ENCODE assay signal across 1 cellular context in the genomic region with DNA sequence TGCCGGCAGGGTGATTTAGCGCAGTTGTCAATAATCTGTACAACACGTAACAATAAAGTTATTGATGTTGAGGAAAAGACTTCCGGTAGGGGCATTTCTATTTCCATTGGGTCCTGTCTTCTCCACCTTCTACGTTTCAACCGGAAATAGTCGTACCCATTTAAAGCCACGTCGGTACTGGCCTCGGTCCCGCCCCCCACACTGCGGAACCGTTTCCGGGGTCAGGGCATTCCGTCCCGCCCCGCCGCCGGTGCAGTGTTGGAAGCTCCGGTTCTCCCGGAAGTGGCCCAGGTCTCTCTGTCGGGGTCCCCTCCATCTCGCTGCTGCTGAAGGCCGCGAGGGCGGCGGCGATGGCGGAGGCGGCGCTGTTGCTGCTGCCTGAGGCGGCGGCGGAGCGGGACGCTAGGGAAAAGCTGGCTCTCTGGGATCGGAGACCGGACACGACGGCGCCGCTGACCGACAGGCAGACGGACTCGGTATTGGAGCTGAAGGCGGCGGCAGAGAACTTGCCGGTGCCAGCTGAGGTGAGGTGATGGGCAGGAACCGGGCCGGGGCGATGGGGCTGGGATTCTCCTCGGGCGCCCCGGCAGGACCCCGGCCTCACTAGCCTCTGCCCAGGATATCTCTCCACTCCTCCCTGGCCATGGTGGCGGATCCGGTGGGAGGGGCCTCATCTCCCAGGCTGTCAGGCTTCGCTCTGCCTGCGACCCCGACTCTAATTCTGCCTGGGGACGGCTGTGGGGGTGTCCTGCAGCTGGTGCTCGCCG.
TF ChIP-seq lines count a peak whose summit lies in the region.

A gene with protein sequence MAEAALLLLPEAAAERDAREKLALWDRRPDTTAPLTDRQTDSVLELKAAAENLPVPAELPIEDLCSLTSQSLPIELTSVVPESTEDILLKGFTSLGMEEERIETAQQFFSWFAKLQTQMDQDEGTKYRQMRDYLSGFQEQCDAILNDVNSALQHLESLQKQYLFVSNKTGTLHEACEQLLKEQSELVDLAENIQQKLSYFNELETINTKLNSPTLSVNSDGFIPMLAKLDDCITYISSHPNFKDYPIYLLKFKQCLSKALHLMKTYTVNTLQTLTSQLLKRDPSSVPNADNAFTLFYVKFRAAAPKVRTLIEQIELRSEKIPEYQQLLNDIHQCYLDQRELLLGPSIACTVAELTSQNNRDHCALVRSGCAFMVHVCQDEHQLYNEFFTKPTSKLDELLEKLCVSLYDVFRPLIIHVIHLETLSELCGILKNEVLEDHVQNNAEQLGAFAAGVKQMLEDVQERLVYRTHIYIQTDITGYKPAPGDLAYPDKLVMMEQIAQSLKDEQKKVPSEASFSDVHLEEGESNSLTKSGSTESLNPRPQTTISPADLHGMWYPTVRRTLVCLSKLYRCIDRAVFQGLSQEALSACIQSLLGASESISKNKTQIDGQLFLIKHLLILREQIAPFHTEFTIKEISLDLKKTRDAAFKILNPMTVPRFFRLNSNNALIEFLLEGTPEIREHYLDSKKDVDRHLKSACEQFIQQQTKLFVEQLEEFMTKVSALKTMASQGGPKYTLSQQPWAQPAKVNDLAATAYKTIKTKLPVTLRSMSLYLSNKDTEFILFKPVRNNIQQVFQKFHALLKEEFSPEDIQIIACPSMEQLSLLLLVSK (plus strand): TSS at position 253 of the 767 bp plus-strand sequence. CDS start 98 bp downstream, at position 351.

TF ChIP-seq in HEK293, 187 proteins besides CTCF, POLR2A, EP300 and RAD21 (continued from another document and continues in another):
- TF ChIP-seq ZNF433 (tag by site-specific recombination; IDR thresholded peaks at IDR 0.05; ENCODE audit: low read depth) (no peak), ZNF548 (tag by site-specific recombination; IDR thresholded peaks at IDR 0.05) (no peak), ZNF777 (tag by site-specific recombination; IDR thresholded peaks at IDR 0.05; ENCODE audit: borderline replicate concordance) (no peak), ZNF169 (tag by site-specific recombination; IDR thresholded peaks at IDR 0.05) (no peak), REPIN1 (tag by site-specific recombination; IDR thresholded peaks at IDR 0.05; ENCODE audit: low read depth) (no peak), KLF8 (tag by site-specific recombination; IDR thresholded peaks at IDR 0.05) (no peak; the same call in 1 of the 2 replicates), ZNF623 (tag by site-specific recombination; IDR thresholded peaks at IDR 0.05) (no peak), ZNF354C (tag by site-specific recombination; IDR thresholded peaks at IDR 0.05; ENCODE audit: borderline replicate concordance, low read depth) (no peak), ZNF350 (tag by site-specific recombination; IDR thresholded peaks at IDR 0.05) (no peak), ZNF37A (tag by site-specific recombination; IDR thresholded peaks at IDR 0.05) (no peak), ZNF792 (tag by site-specific recombination; IDR thresholded peaks at IDR 0.05) (no peak), KLF9 (tag by site-specific recombination; IDR thresholded peaks at IDR 0.05; ENCODE audit: low read depth) (peak; percentile 91), PRDM1 (tag by site-specific recombination; IDR thresholded peaks at IDR 0.05) (no peak), ZNF274 (IDR thresholded peaks at IDR 0.05; ENCODE audit: low read length) (no peak), ZNF274 (tag by site-specific recombination; IDR thresholded peaks at IDR 0.05; ENCODE audit: borderline replicate concordance) (no peak), SCRT2 (tag by site-specific recombination; IDR thresholded peaks at IDR 0.05) (peak; percentile 43; the same call in 1 of the 2 replicates)
- TF ChIP-seq, protein P1, sequence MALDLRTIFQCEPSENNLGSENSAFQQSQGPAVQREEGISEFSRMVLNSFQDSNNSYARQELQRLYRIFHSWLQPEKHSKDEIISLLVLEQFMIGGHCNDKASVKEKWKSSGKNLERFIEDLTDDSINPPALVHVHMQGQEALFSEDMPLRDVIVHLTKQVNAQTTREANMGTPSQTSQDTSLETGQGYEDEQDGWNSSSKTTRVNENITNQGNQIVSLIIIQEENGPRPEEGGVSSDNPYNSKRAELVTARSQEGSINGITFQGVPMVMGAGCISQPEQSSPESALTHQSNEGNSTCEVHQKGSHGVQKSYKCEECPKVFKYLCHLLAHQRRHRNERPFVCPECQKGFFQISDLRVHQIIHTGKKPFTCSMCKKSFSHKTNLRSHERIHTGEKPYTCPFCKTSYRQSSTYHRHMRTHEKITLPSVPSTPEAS (tag by site-specific recombination; IDR thresholded peaks at IDR 0.05) = no peak
- TF ChIP-seq, protein P2, sequence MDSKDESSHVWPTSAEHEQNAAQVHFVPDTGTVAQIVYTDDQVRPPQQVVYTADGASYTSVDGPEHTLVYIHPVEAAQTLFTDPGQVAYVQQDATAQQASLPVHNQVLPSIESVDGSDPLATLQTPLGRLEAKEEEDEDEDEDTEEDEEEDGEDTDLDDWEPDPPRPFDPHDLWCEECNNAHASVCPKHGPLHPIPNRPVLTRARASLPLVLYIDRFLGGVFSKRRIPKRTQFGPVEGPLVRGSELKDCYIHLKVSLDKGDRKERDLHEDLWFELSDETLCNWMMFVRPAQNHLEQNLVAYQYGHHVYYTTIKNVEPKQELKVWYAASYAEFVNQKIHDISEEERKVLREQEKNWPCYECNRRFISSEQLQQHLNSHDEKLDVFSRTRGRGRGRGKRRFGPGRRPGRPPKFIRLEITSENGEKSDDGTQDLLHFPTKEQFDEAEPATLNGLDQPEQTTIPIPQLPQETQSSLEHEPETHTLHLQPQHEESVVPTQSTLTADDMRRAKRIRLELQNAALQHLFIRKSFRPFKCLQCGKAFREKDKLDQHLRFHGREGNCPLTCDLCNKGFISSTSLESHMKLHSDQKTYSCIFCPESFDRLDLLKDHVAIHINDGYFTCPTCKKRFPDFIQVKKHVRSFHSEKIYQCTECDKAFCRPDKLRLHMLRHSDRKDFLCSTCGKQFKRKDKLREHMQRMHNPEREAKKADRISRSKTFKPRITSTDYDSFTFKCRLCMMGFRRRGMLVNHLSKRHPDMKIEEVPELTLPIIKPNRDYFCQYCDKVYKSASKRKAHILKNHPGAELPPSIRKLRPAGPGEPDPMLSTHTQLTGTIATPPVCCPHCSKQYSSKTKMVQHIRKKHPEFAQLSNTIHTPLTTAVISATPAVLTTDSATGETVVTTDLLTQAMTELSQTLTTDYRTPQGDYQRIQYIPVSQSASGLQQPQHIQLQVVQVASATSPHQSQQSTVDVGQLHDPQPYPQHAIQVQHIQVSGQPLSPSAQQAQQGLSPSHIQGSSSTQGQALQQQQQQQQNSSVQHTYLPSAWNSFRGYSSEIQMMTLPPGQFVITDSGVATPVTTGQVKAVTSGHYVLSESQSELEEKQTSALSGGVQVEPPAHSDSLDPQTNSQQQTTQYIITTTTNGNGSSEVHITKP (tag by site-specific recombination; IDR thresholded peaks at IDR 0.05) = peak; percentile 66
- TF ChIP-seq, protein P3, sequence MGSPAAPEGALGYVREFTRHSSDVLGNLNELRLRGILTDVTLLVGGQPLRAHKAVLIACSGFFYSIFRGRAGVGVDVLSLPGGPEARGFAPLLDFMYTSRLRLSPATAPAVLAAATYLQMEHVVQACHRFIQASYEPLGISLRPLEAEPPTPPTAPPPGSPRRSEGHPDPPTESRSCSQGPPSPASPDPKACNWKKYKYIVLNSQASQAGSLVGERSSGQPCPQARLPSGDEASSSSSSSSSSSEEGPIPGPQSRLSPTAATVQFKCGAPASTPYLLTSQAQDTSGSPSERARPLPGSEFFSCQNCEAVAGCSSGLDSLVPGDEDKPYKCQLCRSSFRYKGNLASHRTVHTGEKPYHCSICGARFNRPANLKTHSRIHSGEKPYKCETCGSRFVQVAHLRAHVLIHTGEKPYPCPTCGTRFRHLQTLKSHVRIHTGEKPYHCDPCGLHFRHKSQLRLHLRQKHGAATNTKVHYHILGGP (tag by site-specific recombination; IDR thresholded peaks at IDR 0.05) = no peak
- TF ChIP-seq, protein P4, sequence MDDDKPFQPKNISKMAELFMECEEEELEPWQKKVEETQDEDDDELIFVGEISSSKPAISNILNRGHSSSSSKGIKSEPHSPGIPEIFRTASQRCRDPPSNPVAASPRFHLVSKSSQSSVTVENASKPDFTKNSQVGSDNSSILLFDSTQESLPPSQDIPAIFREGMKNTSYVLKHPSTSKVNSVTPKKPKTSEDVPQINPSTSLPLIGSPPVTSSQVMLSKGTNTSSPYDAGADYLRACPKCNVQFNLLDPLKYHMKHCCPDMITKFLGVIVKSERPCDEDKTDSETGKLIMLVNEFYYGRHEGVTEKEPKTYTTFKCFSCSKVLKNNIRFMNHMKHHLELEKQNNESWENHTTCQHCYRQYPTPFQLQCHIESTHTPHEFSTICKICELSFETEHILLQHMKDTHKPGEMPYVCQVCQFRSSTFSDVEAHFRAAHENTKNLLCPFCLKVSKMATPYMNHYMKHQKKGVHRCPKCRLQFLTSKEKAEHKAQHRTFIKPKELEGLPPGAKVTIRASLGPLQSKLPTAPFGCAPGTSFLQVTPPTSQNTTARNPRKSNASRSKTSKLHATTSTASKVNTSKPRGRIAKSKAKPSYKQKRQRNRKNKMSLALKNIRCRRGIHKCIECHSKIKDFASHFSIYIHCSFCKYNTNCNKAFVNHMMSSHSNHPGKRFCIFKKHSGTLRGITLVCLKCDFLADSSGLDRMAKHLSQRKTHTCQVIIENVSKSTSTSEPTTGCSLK (tag by site-specific recombination; IDR thresholded peaks at IDR 0.05) = no peak
- TF ChIP-seq, protein P5, sequence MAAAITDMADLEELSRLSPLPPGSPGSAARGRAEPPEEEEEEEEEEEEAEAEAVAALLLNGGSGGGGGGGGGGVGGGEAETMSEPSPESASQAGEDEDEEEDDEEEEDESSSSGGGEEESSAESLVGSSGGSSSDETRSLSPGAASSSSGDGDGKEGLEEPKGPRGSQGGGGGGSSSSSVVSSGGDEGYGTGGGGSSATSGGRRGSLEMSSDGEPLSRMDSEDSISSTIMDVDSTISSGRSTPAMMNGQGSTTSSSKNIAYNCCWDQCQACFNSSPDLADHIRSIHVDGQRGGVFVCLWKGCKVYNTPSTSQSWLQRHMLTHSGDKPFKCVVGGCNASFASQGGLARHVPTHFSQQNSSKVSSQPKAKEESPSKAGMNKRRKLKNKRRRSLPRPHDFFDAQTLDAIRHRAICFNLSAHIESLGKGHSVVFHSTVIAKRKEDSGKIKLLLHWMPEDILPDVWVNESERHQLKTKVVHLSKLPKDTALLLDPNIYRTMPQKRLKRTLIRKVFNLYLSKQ (tag by site-specific recombination; IDR thresholded peaks at IDR 0.05; ENCODE audit: borderline replicate concordance) = no peak
- TF ChIP-seq, protein P6, sequence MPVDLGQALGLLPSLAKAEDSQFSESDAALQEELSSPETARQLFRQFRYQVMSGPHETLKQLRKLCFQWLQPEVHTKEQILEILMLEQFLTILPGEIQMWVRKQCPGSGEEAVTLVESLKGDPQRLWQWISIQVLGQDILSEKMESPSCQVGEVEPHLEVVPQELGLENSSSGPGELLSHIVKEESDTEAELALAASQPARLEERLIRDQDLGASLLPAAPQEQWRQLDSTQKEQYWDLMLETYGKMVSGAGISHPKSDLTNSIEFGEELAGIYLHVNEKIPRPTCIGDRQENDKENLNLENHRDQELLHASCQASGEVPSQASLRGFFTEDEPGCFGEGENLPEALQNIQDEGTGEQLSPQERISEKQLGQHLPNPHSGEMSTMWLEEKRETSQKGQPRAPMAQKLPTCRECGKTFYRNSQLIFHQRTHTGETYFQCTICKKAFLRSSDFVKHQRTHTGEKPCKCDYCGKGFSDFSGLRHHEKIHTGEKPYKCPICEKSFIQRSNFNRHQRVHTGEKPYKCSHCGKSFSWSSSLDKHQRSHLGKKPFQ (tag by site-specific recombination; IDR thresholded peaks at IDR 0.05) = no peak
- TF ChIP-seq, protein P7, sequence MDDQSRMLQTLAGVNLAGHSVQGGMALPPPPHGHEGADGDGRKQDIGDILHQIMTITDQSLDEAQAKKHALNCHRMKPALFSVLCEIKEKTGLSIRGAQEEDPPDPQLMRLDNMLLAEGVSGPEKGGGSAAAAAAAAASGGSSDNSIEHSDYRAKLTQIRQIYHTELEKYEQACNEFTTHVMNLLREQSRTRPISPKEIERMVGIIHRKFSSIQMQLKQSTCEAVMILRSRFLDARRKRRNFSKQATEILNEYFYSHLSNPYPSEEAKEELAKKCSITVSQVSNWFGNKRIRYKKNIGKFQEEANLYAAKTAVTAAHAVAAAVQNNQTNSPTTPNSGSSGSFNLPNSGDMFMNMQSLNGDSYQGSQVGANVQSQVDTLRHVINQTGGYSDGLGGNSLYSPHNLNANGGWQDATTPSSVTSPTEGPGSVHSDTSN (CRISPR knock-in tag; IDR thresholded peaks at IDR 0.05) = no peak
- TF ChIP-seq, protein P8, sequence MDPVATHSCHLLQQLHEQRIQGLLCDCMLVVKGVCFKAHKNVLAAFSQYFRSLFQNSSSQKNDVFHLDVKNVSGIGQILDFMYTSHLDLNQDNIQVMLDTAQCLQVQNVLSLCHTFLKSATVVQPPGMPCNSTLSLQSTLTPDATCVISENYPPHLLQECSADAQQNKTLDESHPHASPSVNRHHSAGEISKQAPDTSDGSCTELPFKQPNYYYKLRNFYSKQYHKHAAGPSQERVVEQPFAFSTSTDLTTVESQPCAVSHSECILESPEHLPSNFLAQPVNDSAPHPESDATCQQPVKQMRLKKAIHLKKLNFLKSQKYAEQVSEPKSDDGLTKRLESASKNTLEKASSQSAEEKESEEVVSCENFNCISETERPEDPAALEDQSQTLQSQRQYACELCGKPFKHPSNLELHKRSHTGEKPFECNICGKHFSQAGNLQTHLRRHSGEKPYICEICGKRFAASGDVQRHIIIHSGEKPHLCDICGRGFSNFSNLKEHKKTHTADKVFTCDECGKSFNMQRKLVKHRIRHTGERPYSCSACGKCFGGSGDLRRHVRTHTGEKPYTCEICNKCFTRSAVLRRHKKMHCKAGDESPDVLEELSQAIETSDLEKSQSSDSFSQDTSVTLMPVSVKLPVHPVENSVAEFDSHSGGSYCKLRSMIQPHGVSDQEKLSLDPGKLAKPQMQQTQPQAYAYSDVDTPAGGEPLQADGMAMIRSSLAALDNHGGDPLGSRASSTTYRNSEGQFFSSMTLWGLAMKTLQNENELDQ (tag by site-specific recombination; IDR thresholded peaks at IDR 0.05; ENCODE audit: low read depth) = no peak
- TF ChIP-seq, protein P9, sequence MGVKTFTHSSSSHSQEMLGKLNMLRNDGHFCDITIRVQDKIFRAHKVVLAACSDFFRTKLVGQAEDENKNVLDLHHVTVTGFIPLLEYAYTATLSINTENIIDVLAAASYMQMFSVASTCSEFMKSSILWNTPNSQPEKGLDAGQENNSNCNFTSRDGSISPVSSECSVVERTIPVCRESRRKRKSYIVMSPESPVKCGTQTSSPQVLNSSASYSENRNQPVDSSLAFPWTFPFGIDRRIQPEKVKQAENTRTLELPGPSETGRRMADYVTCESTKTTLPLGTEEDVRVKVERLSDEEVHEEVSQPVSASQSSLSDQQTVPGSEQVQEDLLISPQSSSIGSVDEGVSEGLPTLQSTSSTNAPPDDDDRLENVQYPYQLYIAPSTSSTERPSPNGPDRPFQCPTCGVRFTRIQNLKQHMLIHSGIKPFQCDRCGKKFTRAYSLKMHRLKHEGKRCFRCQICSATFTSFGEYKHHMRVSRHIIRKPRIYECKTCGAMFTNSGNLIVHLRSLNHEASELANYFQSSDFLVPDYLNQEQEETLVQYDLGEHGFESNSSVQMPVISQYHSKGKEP (tag by site-specific recombination; IDR thresholded peaks at IDR 0.05) = peak; percentile 47; the same call in 1 of the 2 replicates
- TF ChIP-seq, protein P10, sequence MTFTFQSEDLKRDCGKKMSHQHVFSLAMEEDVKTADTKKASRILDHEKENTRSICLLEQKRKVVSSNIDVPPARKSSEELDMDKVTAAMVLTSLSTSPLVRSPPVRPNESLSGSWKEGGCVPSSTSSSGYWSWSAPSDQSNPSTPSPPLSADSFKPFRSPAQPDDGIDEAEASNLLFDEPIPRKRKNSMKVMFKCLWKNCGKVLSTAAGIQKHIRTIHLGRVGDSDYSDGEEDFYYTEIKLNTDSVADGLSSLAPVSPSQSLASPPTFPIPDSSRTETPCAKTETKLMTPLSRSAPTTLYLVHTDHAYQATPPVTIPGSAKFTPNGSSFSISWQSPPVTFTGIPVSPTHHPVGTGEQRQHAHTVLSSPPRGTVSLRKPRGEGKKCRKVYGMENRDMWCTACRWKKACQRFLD (tag by site-specific recombination; IDR thresholded peaks at IDR 0.05) = peak; percentile 62; the same call in 1 of the 2 replicates
